In genomic region chr2:16279201-16279570, GRCh38 we compare ENCODE assay signal across 39 cellular contexts.
"Had no signal": no experiment of that assay in that cellular context is flagged by ENCODE, and none has a peak within 500 bp of the region (broad histone marks: within the 10 kb centered on the region; RNA-seq: fewer than 3 reads in every experiment).

No MANE protein-coding gene starts in this region.

- H3K4me1 ChIP-seq: adrenal gland, ascending aorta, body of pancreas, breast epithelium had no signal

- ATAC-seq: activated naive CD4-positive, alpha-beta T cell treated with anti-CD3 and anti-CD28 coated beads, Interleukin-2, amount 50 U/mL, for 72 hours; activated naive CD8-positive, alpha-beta T cell treated with anti-CD3 and anti-CD28 coated beads, Interleukin-2, amount 50 U/mL, for 24 hours; activated T-cell treated with anti-CD3 and anti-CD28 coated beads, Interleukin-2, amount 50 U/mL, for 4 hours; activated T-cell treated with anti-CD3 and anti-CD28 coated beads, Interleukin-2, amount 50 U/mL, for 72 hours; activated T-helper 17 cell treated with anti-CD3 and anti-CD28 coated beads, Interleukin-2, amount 50 U/mL, for 72 hours; body of pancreas had no signal

- H3K27me3 ChIP-seq: adrenal gland, ascending aorta, body of pancreas, brain microvascular endothelial cell, breast epithelium, cardiac muscle cell had no signal

- H3K9me3 ChIP-seq: adrenal gland, ascending aorta, body of pancreas, breast epithelium had no signal

- H3K4me3 Mint-ChIP-seq: activated naive CD4-positive, alpha-beta T cell treated with anti-CD3 and anti-CD28 coated beads for 36 hours; activated naive CD4-positive, alpha-beta T cell treated with anti-CD3 and anti-CD28 coated beads, Interleukin-2, amount 10 ng/mL, durations not matched to agents 7 days and 5 days; activated naive CD4-positive, alpha-beta T cell treated with anti-CD3 and anti-CD28 coated beads, Interleukin-2, amount 50 U/mL, for 24 hours; activated naive CD8-positive, alpha-beta T cell; activated naive CD8-positive, alpha-beta T cell treated with anti-CD3 and anti-CD28 coated beads for 36 hours; activated naive CD8-positive, alpha-beta T cell treated with anti-CD3 and anti-CD28 coated beads, Interleukin-2, amount 10 ng/mL, durations not matched to agents 7 days and 5 days; activated naive CD8-positive, alpha-beta T cell treated with anti-CD3 and anti-CD28 coated beads, Interleukin-2, amount 50 U/mL, for 24 hours; activated T-cell treated with anti-CD3 and anti-CD28 coated beads, Interleukin-2, amount 50 U/mL, for 24 hours; activated T-cell treated with anti-CD3 and anti-CD28 coated beads, Interleukin-2, amount 50 U/mL, for 4 hours; activated T-cell treated with anti-CD3 and anti-CD28 coated beads, Interleukin-2, amount 50 U/mL, for 72 hours; activated T-helper 1 cell treated with anti-CD3 and anti-CD28 coated beads, Interleukin-12 subunit alpha, Interleukin-12 subunit beta, Interleukin-2, Interleukin-4 antibody, amounts not matched to agents 30 ng/mL and 10 ng/mL and 1 ng/mL, durations not matched to agents 14 hours and 24 hours and 36 hours; activated T-helper 17 cell treated with anti-CD3 and anti-CD28 coated beads, Interleukin-2, amount 50 U/mL, for 72 hours; brain; central memory CD8-positive, alpha-beta T cell had no signal

- H3K4me3 ChIP-seq: adrenal gland, ascending aorta, body of pancreas, breast epithelium, cardiac muscle cell had no signal

- H3K4me1 Mint-ChIP-seq: activated naive CD4-positive, alpha-beta T cell treated with anti-CD3 and anti-CD28 coated beads, Interleukin-2, amount 10 ng/mL, durations not matched to agents 7 days and 5 days; activated naive CD4-positive, alpha-beta T cell treated with anti-CD3 and anti-CD28 coated beads, Interleukin-2, amount 50 U/mL, for 24 hours; activated naive CD8-positive, alpha-beta T cell treated with anti-CD3 and anti-CD28 coated beads for 36 hours; activated naive CD8-positive, alpha-beta T cell treated with anti-CD3 and anti-CD28 coated beads, Interleukin-2, amount 50 U/mL, for 24 hours; activated T-helper 17 cell treated with anti-CD3 and anti-CD28 coated beads, Interleukin-2, amount 50 U/mL, for 72 hours; central memory CD8-positive, alpha-beta T cell had no signal

- H3K27ac Mint-ChIP-seq: activated naive CD4-positive, alpha-beta T cell treated with anti-CD3 and anti-CD28 coated beads for 36 hours; activated naive CD4-positive, alpha-beta T cell treated with anti-CD3 and anti-CD28 coated beads, Interleukin-2, amount 10 ng/mL, durations not matched to agents 7 days and 5 days; activated naive CD4-positive, alpha-beta T cell treated with anti-CD3 and anti-CD28 coated beads, Interleukin-2, amount 50 U/mL, for 24 hours; activated naive CD4-positive, alpha-beta T cell treated with anti-CD3 and anti-CD28 coated beads, Interleukin-2, amount 50 U/mL, for 72 hours; activated naive CD8-positive, alpha-beta T cell; activated naive CD8-positive, alpha-beta T cell treated with anti-CD3 and anti-CD28 coated beads for 36 hours; activated naive CD8-positive, alpha-beta T cell treated with anti-CD3 and anti-CD28 coated beads, Interleukin-2, amount 10 ng/mL, durations not matched to agents 7 days and 5 days; activated naive CD8-positive, alpha-beta T cell treated with anti-CD3 and anti-CD28 coated beads, Interleukin-2, amount 50 U/mL, for 24 hours; activated T-cell treated with anti-CD3 and anti-CD28 coated beads, Interleukin-2, amount 50 U/mL, for 24 hours; activated T-cell treated with anti-CD3 and anti-CD28 coated beads, Interleukin-2, amount 50 U/mL, for 72 hours; activated T-helper 1 cell treated with anti-CD3 and anti-CD28 coated beads, Interleukin-12 subunit alpha, Interleukin-12 subunit beta, Interleukin-2, Interleukin-4 antibody, amounts not matched to agents 30 ng/mL and 10 ng/mL and 1 ng/mL, durations not matched to agents 14 hours and 24 hours and 36 hours; activated T-helper 17 cell treated with anti-CD3 and anti-CD28 coated beads, Interleukin-2, amount 50 U/mL, for 72 hours; brain had no signal

- FAIRE-seq: bronchial epithelial cell, colon had no signal

- H3K36me3 ChIP-seq: adrenal gland, ascending aorta, brain microvascular endothelial cell, breast epithelium, cardiac muscle cell had no signal

- H3K27ac ChIP-seq: adrenal gland, ascending aorta, body of pancreas, brain microvascular endothelial cell, breast epithelium, cardiac muscle cell had no signal

- H3K36me3 Mint-ChIP-seq: activated naive CD4-positive, alpha-beta T cell treated with anti-CD3 and anti-CD28 coated beads, Interleukin-2, amount 10 ng/mL, durations not matched to agents 7 days and 5 days; activated naive CD4-positive, alpha-beta T cell treated with anti-CD3 and anti-CD28 coated beads, Interleukin-2, amount 50 U/mL, for 24 hours; activated naive CD4-positive, alpha-beta T cell treated with anti-CD3 and anti-CD28 coated beads, Interleukin-2, amount 50 U/mL, for 72 hours; activated naive CD8-positive, alpha-beta T cell; activated naive CD8-positive, alpha-beta T cell treated with anti-CD3 and anti-CD28 coated beads for 36 hours; activated naive CD8-positive, alpha-beta T cell treated with anti-CD3 and anti-CD28 coated beads, Interleukin-2, amount 10 ng/mL, durations not matched to agents 7 days and 5 days; brain had no signal

- DNase-seq: activated effector memory CD4-positive, alpha-beta T cell treated with anti-CD3 and anti-CD28 coated beads, Interleukin-2, amount 50 U/mL, for 16 hours; activated effector memory CD4-positive, alpha-beta T cell treated with Interleukin-2 at 50 U/mL for 16 hours; activated gamma-delta T cell; activated gamma-delta T cell treated with Interleukin-2 at 50 U/mL for 16 hours; activated naive CD4-positive, alpha-beta T cell; activated naive CD4-positive, alpha-beta T cell treated with anti-CD3 and anti-CD28 coated beads for 36 hours; activated naive CD4-positive, alpha-beta T cell treated with anti-CD3 and anti-CD28 coated beads, Interleukin-2, amount 10 ng/mL, durations not matched to agents 7 days and 5 days; activated naive CD4-positive, alpha-beta T cell treated with anti-CD3 and anti-CD28 coated beads, Interleukin-2, amount 50 U/mL, for 16 hours; activated naive CD4-positive, alpha-beta T cell treated with Interleukin-2 at 50 U/mL for 16 hours; activated naive CD8-positive, alpha-beta T cell treated with anti-CD3 and anti-CD28 coated beads for 36 hours; activated naive CD8-positive, alpha-beta T cell treated with anti-CD3 and anti-CD28 coated beads, Interleukin-2, amount 10 ng/mL, durations not matched to agents 7 days and 5 days; activated naive CD8-positive, alpha-beta T cell treated with anti-CD3 and anti-CD28 coated beads, Interleukin-2, amount 50 U/mL, for 24 hours; activated T-cell treated with anti-CD3 and anti-CD28 coated beads, Interleukin-2, amount 50 U/mL, for 1 hour; activated T-cell treated with anti-CD3 and anti-CD28 coated beads, Interleukin-2, amount 50 U/mL, for 24 hours; activated T-cell treated with anti-CD3 and anti-CD28 coated beads, Interleukin-2, amount 50 U/mL, for 4 hours; activated T-cell treated with anti-CD3 and anti-CD28 coated beads, Interleukin-2, amount 50 U/mL, for 48 hours; activated T-cell treated with anti-CD3 and anti-CD28 coated beads, Interleukin-2, amount 50 U/mL, for 72 hours; adrenal gland; amniotic stem cell; amygdala; anterior cingulate cortex; aorta; body of pancreas; brain microvascular endothelial cell; caudate nucleus; central memory CD4-positive, alpha-beta T cell; cerebellar nuclear complex had no signal

- H3K9me3 Mint-ChIP-seq: activated naive CD4-positive, alpha-beta T cell treated with anti-CD3 and anti-CD28 coated beads for 36 hours; activated naive CD4-positive, alpha-beta T cell treated with anti-CD3 and anti-CD28 coated beads, Interleukin-2, amount 10 ng/mL, durations not matched to agents 7 days and 5 days; activated naive CD4-positive, alpha-beta T cell treated with anti-CD3 and anti-CD28 coated beads, Interleukin-2, amount 50 U/mL, for 24 hours; activated naive CD4-positive, alpha-beta T cell treated with anti-CD3 and anti-CD28 coated beads, Interleukin-2, amount 50 U/mL, for 72 hours; activated naive CD8-positive, alpha-beta T cell treated with anti-CD3 and anti-CD28 coated beads for 36 hours; activated naive CD8-positive, alpha-beta T cell treated with anti-CD3 and anti-CD28 coated beads, Interleukin-2, amount 10 ng/mL, durations not matched to agents 7 days and 5 days; activated naive CD8-positive, alpha-beta T cell treated with anti-CD3 and anti-CD28 coated beads, Interleukin-2, amount 50 U/mL, for 24 hours; activated T-cell treated with anti-CD3 and anti-CD28 coated beads, Interleukin-2, amount 50 U/mL, for 24 hours; activated T-cell treated with anti-CD3 and anti-CD28 coated beads, Interleukin-2, amount 50 U/mL, for 4 hours; activated T-cell treated with anti-CD3 and anti-CD28 coated beads, Interleukin-2, amount 50 U/mL, for 72 hours; activated T-helper 1 cell treated with anti-CD3 and anti-CD28 coated beads, Interleukin-12 subunit alpha, Interleukin-12 subunit beta, Interleukin-2, Interleukin-4 antibody, amounts not matched to agents 30 ng/mL and 10 ng/mL and 1 ng/mL, durations not matched to agents 14 hours and 24 hours and 36 hours; activated T-helper 17 cell treated with anti-CD3 and anti-CD28 coated beads, Interleukin-2, amount 50 U/mL, for 72 hours; brain; central memory CD8-positive, alpha-beta T cell had no signal

- H3K27me3 Mint-ChIP-seq: activated naive CD8-positive, alpha-beta T cell; activated naive CD8-positive, alpha-beta T cell treated with anti-CD3 and anti-CD28 coated beads for 36 hours; activated naive CD8-positive, alpha-beta T cell treated with anti-CD3 and anti-CD28 coated beads, Interleukin-2, amount 10 ng/mL, durations not matched to agents 7 days and 5 days; activated T-cell treated with anti-CD3 and anti-CD28 coated beads, Interleukin-2, amount 50 U/mL, for 24 hours; activated T-helper 17 cell treated with anti-CD3 and anti-CD28 coated beads, Interleukin-2, amount 50 U/mL, for 72 hours; central memory CD8-positive, alpha-beta T cell had no signal
